Comparison of ENCODE assay signal across 16 cellular contexts in the genomic region with DNA sequence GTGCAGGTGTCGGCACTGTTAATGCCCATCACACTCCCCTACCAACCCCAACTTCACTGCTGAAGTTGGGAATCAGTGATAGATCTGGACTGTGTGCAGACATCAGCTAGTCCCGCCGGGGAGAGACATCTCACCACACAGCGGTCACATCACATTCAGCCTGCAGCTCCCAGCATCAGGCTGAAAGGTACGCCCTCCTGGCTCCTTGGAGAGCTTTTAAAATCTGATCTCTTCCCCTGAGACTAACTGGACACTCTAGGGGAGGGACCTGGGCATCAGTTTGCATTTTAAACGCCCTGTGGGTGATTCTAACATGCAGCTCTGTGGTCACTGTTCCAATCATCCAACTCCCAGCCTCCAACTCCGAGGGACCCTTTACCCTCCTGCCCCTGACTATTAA. TPM values are rescaled to one million over a fixed set of nuclear protein-coding genes. Genes with fewer than 3 reads are reported as not detected.
DNase-seq lines count a peak whose midpoint lies in the region; ATAC-seq and TF ChIP-seq lines count a peak whose summit lies in the region.
"Had no signal": no experiment of that assay in that cellular context is flagged by ENCODE, and none has a peak within 500 bp of the region (broad histone marks: within the 10 kb centered on the region; RNA-seq: fewer than 3 reads in every experiment).

No MANE protein-coding gene starts in this region.

- H3K18ac ChIP-seq in neuronal stem cell (ENCODE audit: low read length), result peak overlapping the region; percentile 1

- TF ChIP-seq CTCF in BE2C (IDR thresholded peaks at IDR 0.05; ENCODE audit: low read depth, low read length), result no peak
- no peak for TF ChIP-seq CTCF in HEK293 (tag by site-specific recombination; IDR thresholded peaks at IDR 0.05)
- TF ChIP-seq CTCF in esophagus muscularis mucosa (IDR thresholded peaks at IDR 0.05), result no peak

- H3K4me3 Mint-ChIP-seq in naive thymus-derived CD8-positive, alpha-beta T cell, result no peak overlapping the region
- H3K4me3 Mint-ChIP-seq: HFFc6 had no signal

- no peak overlapping the region for H4K8ac ChIP-seq in neuronal stem cell (ENCODE audit: low read depth, low read length)

- intact Hi-C loops in esophagus muscularis mucosa (cut with DNase I), result no loop called here

- ATAC-seq in GM18868 (IDR thresholded peaks at IDR 0.05; ENCODE audit: unreplicated experiment), result no peak
- ATAC-seq in naive thymus-derived CD8-positive, alpha-beta T cell, result no peak
- ATAC-seq: PC-3 had no signal

- no peaks in the 10 kb centered on the region for H3K9me3 Mint-ChIP-seq in naive thymus-derived CD8-positive, alpha-beta T cell
- H3K9me3 Mint-ChIP-seq: HFFc6 had no signal

- no peak for TF ChIP-seq EP300 in esophagus muscularis mucosa (IDR thresholded peaks at IDR 0.05)

- no peak overlapping the region for H2BK15ac ChIP-seq in neuronal stem cell (ENCODE audit: low read length)

- H3K27me3 Mint-ChIP-seq in naive thymus-derived CD8-positive, alpha-beta T cell, result no peaks in the 10 kb centered on the region

- TF ChIP-seq POLR2A in esophagus muscularis mucosa (IDR thresholded peaks at IDR 0.05; ENCODE audit: low read depth), result no peak

- 70% methylated on average over 6 of the region's 7 CpGs for WGBS in esophagus muscularis mucosa
- no CpG with 5 or more reads among the region's 7 CpGs for WGBS in neuronal stem cell (ENCODE audit: extremely low coverage in 2 of 2, insufficient read length in 2 of 2, insufficient replicate concordance in 1 of 2), 2 donors

- H3K9ac ChIP-seq in neuronal stem cell (ENCODE audit: low read depth, low read length, poor library complexity), result no peak overlapping the region

- H3K9me3 ChIP-seq in BE2C (no peaks in the 10 kb centered on the region), HEK293 (ENCODE audit: control insufficient read depth, insufficient read depth, low read depth, low read length) (no peaks in the 10 kb centered on the region), esophagus muscularis mucosa (no peaks in the 10 kb centered on the region), neuronal stem cell (replicated peaks in 1 of 2; ENCODE audit: control insufficient read depth in 2 of 2, insufficient read depth in 1 of 2, low read depth in 1 of 2, low read length in 2 of 2) (no peaks in the 10 kb centered on the region)
- H3K9me3 ChIP-seq: MG63, SJSA1 had no signal

- H3K4me2 ChIP-seq in neuronal stem cell (ENCODE audit: insufficient read depth, low read length, poor library complexity, severe bottlenecking), result no peak overlapping the region

- POLR2A ChIA-PET in HEK293 (lab: Yijun Ruan, JAX), result no interaction called here
- POLR2A ChIA-PET in naive thymus-derived CD8-positive, alpha-beta T cell (lab: Charles Lee), result no interaction called here

- H3K4me1 ChIP-seq in BE2C (peaks cover 71% of the 10 kb centered on the region), HEK293 (ENCODE audit: control insufficient read depth, insufficient read depth, low read length) (peaks cover 11% of the 10 kb centered on the region), esophagus muscularis mucosa (peaks cover 31 to 90% (median 87%) of the 10 kb centered on the region in 4 donors), neuronal stem cell (ENCODE audit: control insufficient read depth in 2 of 2, insufficient read depth in 1 of 2, low read depth in 1 of 2, low read length in 2 of 2) (peaks cover 37% of the 10 kb centered on the region in 2 donors)

- DNase-seq in BE2C (no peak), esophagus muscularis mucosa (ENCODE audit: extremely low spot score) (no peak), neuronal stem cell (ENCODE audit: low spot score) (no peak), kidney glomerular epithelial cell (lab: John Stamatoyannopoulos, UW) (no peak), germinal center (ENCODE audit: low spot score) (no peak)
- no peak for DNase-seq in naive thymus-derived CD8-positive, alpha-beta T cell
- DNase-seq: HFFc6, Karpas-422, MG63, NCI-H1092, NCI-H510A, NCI-H774, PC-3 had no signal

- H2AFZ ChIP-seq in neuronal stem cell (ENCODE audit: low read length), result no peak overlapping the region

- H3K23ac ChIP-seq in neuronal stem cell (ENCODE audit: low read depth, low read length, poor library complexity), result no peak overlapping the region

- H3K79me1 ChIP-seq in neuronal stem cell (ENCODE audit: low read depth, low read length), result peaks cover 13% of the 10 kb centered on the region

- no peak overlapping the region for H4K91ac ChIP-seq in neuronal stem cell (ENCODE audit: low read depth, low read length, poor library complexity)

- H3K36me3 Mint-ChIP-seq in naive thymus-derived CD8-positive, alpha-beta T cell, result no peaks in the 10 kb centered on the region

- no peaks in the 10 kb centered on the region for H3K36me3 ChIP-seq in BE2C
- no peaks in the 10 kb centered on the region for H3K36me3 ChIP-seq in HEK293 (ENCODE audit: control insufficient read depth in 2 of 2, insufficient read depth in 1 of 2, low read length in 2 of 2)
- H3K36me3 ChIP-seq in esophagus muscularis mucosa, result no peaks in the 10 kb centered on the region
- no peaks in the 10 kb centered on the region for H3K36me3 ChIP-seq in neuronal stem cell (replicated peaks in 1 of 2; ENCODE audit: control insufficient read depth in 2 of 2, insufficient read depth in 2 of 2, low read length in 2 of 2)
- H3K36me3 ChIP-seq: MG63, SJSA1 had no signal

- no peak overlapping the region for H3K4ac ChIP-seq in neuronal stem cell (ENCODE audit: low read length)

- no peak overlapping the region for H3K14ac ChIP-seq in neuronal stem cell (ENCODE audit: low read length)

- H3K27ac Mint-ChIP-seq in naive thymus-derived CD8-positive, alpha-beta T cell, result peak overlapping the region in 1 of 10 donors; percentile 41
- H3K27ac Mint-ChIP-seq: HFFc6 had no signal

- H2BK120ac ChIP-seq in neuronal stem cell (ENCODE audit: low read depth, low read length), result no peak overlapping the region

- CTCF ChIA-PET in HEK293 (lab: Yijun Ruan, JAX), result interaction anchor here (1.0 kb wide), 1 partner anchor 28 kb away, joined by 4 read pairs; no protein-coding TSS in a partner anchor

- peak overlapping the region; percentile 26 for H3K4me3 ChIP-seq in BE2C (ENCODE audit: low read depth, low read length)
- H3K4me3 ChIP-seq in HEK293 (ENCODE audit: low read depth, low read length), result no peak overlapping the region
- H3K4me3 ChIP-seq in esophagus muscularis mucosa, result no peak overlapping the region
- H3K4me3 ChIP-seq in neuronal stem cell (ENCODE audit: low read length in 2 of 2), result no peak overlapping the region
- H3K4me3 ChIP-seq: MG63, SJSA1 had no signal

- H2AK5ac ChIP-seq in neuronal stem cell (ENCODE audit: low read depth, low read length), result no peak overlapping the region

- H3K27ac ChIP-seq in HEK293 (ENCODE audit: extremely low read depth, low read depth, low read length) (no peak overlapping the region), esophagus muscularis mucosa (replicated peaks in 1 of 4) (peak overlapping the region in 3 of 4 donors; percentile 23 to 49 (median 31)), neuronal stem cell (replicated peaks; ENCODE audit: low read length) (no peak overlapping the region)
- H3K27ac ChIP-seq: SJSA1 had no signal

- H2BK12ac ChIP-seq in neuronal stem cell (ENCODE audit: low read length), result no peak overlapping the region

- no peak overlapping the region for H2BK5ac ChIP-seq in neuronal stem cell (ENCODE audit: low read length)

- no peaks in the 10 kb centered on the region for H3K27me3 ChIP-seq in BE2C
- no peaks in the 10 kb centered on the region for H3K27me3 ChIP-seq in esophagus muscularis mucosa
- H3K27me3 ChIP-seq in neuronal stem cell (ENCODE audit: control insufficient read depth in 3 of 3, insufficient read depth in 3 of 3, low read depth in 1 of 3, low read length in 3 of 3), result no peaks in the 10 kb centered on the region
- H3K27me3 ChIP-seq: MG63, SJSA1 had no signal

- peaks cover 0 to 23% (median 10%) of the 10 kb centered on the region in 4 donors for H3K4me1 Mint-ChIP-seq in naive thymus-derived CD8-positive, alpha-beta T cell

TF ChIP-seq in HEK293, 187 proteins besides CTCF, POLR2A, EP300 and RAD21:
- TF ChIP-seq ZBTB8A (tag by site-specific recombination; IDR thresholded peaks at IDR 0.05), result 0 out of 2 replicates have a peak, but pooled peaks have one; percentile 9
- TF ChIP-seq ZNF174 (tag by site-specific recombination; IDR thresholded peaks at IDR 0.05), result no peak
- TF ChIP-seq OSR2 (tag by site-specific recombination; IDR thresholded peaks at IDR 0.05), result no peak
TF ChIP-seq in HEK293: peak in this region for 1.

RNA-seq across cellular contexts. Expression of a gene that starts 58.4 kb away (rescaled TPM):
- 66.5 TPM for polyA plus RNA-seq in BE2C (2012; ENCODE audit: insufficient read depth, insufficient read length, low read depth)
- total RNA-seq in esophagus muscularis mucosa, result 10 to 100 TPM; 17.9 to 48.7 (median 30.8) TPM
- polyA plus RNA-seq in neuronal stem cell (2013, experiment 1 of 2), result 22.3 TPM
- polyA plus RNA-seq in neuronal stem cell (2013, experiment 2 of 2), result 22.5 TPM
- total RNA-seq in naive thymus-derived CD8-positive, alpha-beta T cell, result 10 to 100 TPM in 1 of 2 experiments, 1 to 10 TPM in 1; 9.0 to 10.1 TPM
- polyA plus RNA-seq in naive thymus-derived CD8-positive, alpha-beta T cell, result 1 to 10 TPM in 2 of 3 donors, under 1 TPM in 1; 0.67 to 1.4 (median 1.3) TPM

Comparison
In these comparisons a context has a peak if more than half of its experiments do, and no peak if none do; other contexts are left out.
1. H3K27ac ChIP-seq: peak in esophagus muscularis mucosa (3 of 4); none in HEK293 (single experiment) and neuronal stem cell (single experiment).